8 cellular contexts compared by ENCODE assay signal in genomic region chr14:67240978-67241415, GRCh38. TPM values are rescaled to one million over a fixed set of nuclear protein-coding genes. Genes with fewer than 3 reads are reported as not detected.
DNase-seq lines count a peak whose midpoint lies in the region; ATAC-seq, FAIRE-seq and TF ChIP-seq lines count a peak whose summit lies in the region.

No MANE protein-coding gene starts in this region.

- ATAC-seq in GM18499 (IDR thresholded peaks at IDR 0.05; ENCODE audit: insufficient read depth, unreplicated experiment), result peak; percentile 57
- peak; percentile 93 for ATAC-seq in HG02885 (IDR thresholded peaks at IDR 0.05; ENCODE audit: poor library complexity, unreplicated experiment)
- peak; percentile 99 for ATAC-seq in aorta (ENCODE audit: low FRiP score)

- H3K36me3 ChIP-seq in astrocyte (ENCODE audit: insufficient read depth, low read length) (no peaks in the 10 kb centered on the region), rectal smooth muscle tissue (ENCODE audit: control insufficient read depth, insufficient read depth, low read length) (no peaks in the 10 kb centered on the region), aorta (ENCODE audit: control insufficient read depth in 1 of 2, insufficient read depth in 2 of 2, low read length in 1 of 2) (no peaks in the 10 kb centered on the region)

- peaks cover 6% of the 10 kb centered on the region for H3K4me1 ChIP-seq in astrocyte (ENCODE audit: insufficient read depth, low read length)
- H3K4me1 ChIP-seq in rectal smooth muscle tissue (ENCODE audit: control insufficient read depth, insufficient read depth, low read length), result peaks cover 8% of the 10 kb centered on the region
- no peaks in the 10 kb centered on the region for H3K4me1 ChIP-seq in aorta (ENCODE audit: control insufficient read depth in 1 of 2, insufficient read depth in 2 of 2, low read length in 2 of 2)

- no peaks in the 10 kb centered on the region for H3K27me3 Mint-ChIP-seq in astrocyte (ENCODE audit: low read depth, unreplicated experiment)

- H3K9me3 ChIP-seq in astrocyte (ENCODE audit: insufficient read depth, low read depth, low read length), result no peaks in the 10 kb centered on the region
- no peaks in the 10 kb centered on the region for H3K9me3 ChIP-seq in aorta (ENCODE audit: control insufficient read depth, low read length)

- H2AFZ ChIP-seq in astrocyte (ENCODE audit: low read depth, low read length), result peak overlapping the region; percentile 75

- peak overlapping the region; percentile 92 for H3K4me3 ChIP-seq in astrocyte (ENCODE audit: insufficient read depth, low read depth, low read length)
- H3K4me3 ChIP-seq in rectal smooth muscle tissue (ENCODE audit: low read length), result peak overlapping the region; percentile 94
- peak overlapping the region; percentile 60 to 76 for H3K4me3 ChIP-seq in aorta (ENCODE audit: low read length in 2 of 2)

- H3K27me3 ChIP-seq in astrocyte (ENCODE audit: insufficient read depth, low read length) (no peaks in the 10 kb centered on the region), rectal smooth muscle tissue (ENCODE audit: control insufficient read depth, insufficient read depth, low read length) (no peaks in the 10 kb centered on the region), aorta (ENCODE audit: control insufficient read depth in 1 of 2, insufficient read depth in 2 of 2, low read length in 1 of 2) (no peaks in the 10 kb centered on the region)

- FAIRE-seq in astrocyte (lab: Jason Lieb, UNC), result no peak

- peaks cover 11% of the 10 kb centered on the region for H3K4me1 Mint-ChIP-seq in astrocyte (ENCODE audit: low read depth, unreplicated experiment)

- H3K79me2 ChIP-seq in astrocyte (ENCODE audit: insufficient read depth, low read length), result peaks cover 41% of the 10 kb centered on the region

- peak overlapping the region; percentile 87 for H3K4me3 Mint-ChIP-seq in astrocyte (ENCODE audit: unreplicated experiment)

- peaks cover 13% of the 10 kb centered on the region for H4K20me1 ChIP-seq in astrocyte (ENCODE audit: insufficient read depth, low read length)

- DNase-seq in NCI-H1694 (lab: John Stamatoyannopoulos, UW) (peak; percentile 93), T-helper 2 cell (peak; percentile 82 to 98 (median 88)), astrocyte (ENCODE audit: low read depth) (peak; percentile 93), hepatic stellate cell (ENCODE audit: low spot score) (peak; percentile 97), aorta (peak; percentile 98 to 99)

- peak overlapping the region; percentile 98 for H3K27ac ChIP-seq in astrocyte (ENCODE audit: low read depth, low read length)
- peak overlapping the region; percentile 96 for H3K27ac ChIP-seq in rectal smooth muscle tissue (ENCODE audit: low read depth, low read length)
- H3K27ac ChIP-seq in aorta (ENCODE audit: low read depth in 1 of 2, low read length in 2 of 2), result peak overlapping the region in 1 of 2 donors; percentile 74

- H3K9me3 Mint-ChIP-seq in astrocyte (ENCODE audit: unreplicated experiment), result no peaks in the 10 kb centered on the region

- H3K36me3 Mint-ChIP-seq in astrocyte (ENCODE audit: low read depth, unreplicated experiment), result no peaks in the 10 kb centered on the region

- H3K9ac ChIP-seq in astrocyte (ENCODE audit: low read length) (peak overlapping the region; percentile 89), rectal smooth muscle tissue (ENCODE audit: low read length) (peak overlapping the region; percentile 71)

- intact Hi-C loops in aorta (cut with DNase I), result loop anchor here (5.0 to 10.0 kb wide), 3 partner anchors 56 to 729 kb away; partner anchors contain the start of genes EIF2S1 (in 1 of the 2) and GARIN2 (in 1 of the 2)

- H3K27ac Mint-ChIP-seq in astrocyte (ENCODE audit: unreplicated experiment), result peak overlapping the region; percentile 95

- TF ChIP-seq CTCF in astrocyte (IDR thresholded peaks at IDR 0.05; ENCODE audit: insufficient read depth, low read depth, low read length), result no peak

- H3K4me2 ChIP-seq in astrocyte (ENCODE audit: low read length), result peak overlapping the region; percentile 90

- WGBS in aorta, 2 donors, result 0% methylated on average over 46 to 54 of the region's 54 CpGs

RNA-seq across cellular contexts. Expression of gene PALS1, which starts 0.2 kb away (rescaled TPM):
- total RNA-seq in astrocyte (33.8 and 46.0 TPM in 2 replicates), aorta (10 to 100 TPM; 24.9 to 26.8 TPM)
- 10 to 100 TPM in 1 of 2 donors, 1 to 10 TPM in 1; 7.4 to 10.4 TPM for polyA plus RNA-seq in aorta

RNA-seq across cellular contexts. Expression of gene GARIN2, which starts 51.8 kb away (rescaled TPM):
- total RNA-seq in astrocyte (not detected in 2 replicates), aorta (under 1 TPM in 1 of 2 donors, not detected in 1; 0.45 TPM)
- under 1 TPM in 1 of 2 donors, not detected in 1; 0.13 TPM for polyA plus RNA-seq in aorta
